Comparison of ENCODE assay signal across 23 cellular contexts in the genomic region with DNA sequence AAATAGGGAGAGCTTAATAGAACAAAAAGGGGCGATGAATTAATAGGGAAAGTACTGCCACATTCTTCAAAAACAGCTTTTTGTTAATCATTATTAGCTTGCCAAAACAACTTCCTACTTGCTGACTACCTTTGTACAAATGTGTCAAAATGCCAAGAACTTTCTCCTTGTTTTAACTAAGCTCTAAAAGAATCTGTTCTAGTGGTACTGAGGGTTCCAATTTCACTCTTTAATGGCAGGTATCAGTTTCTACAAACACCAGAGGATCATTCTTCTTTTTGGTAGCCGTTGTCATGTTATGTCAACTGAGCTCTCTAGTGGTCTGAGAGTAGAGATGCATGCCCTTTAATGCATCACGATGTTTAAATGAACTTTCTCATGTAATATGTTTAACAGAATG. TPM values are rescaled to one million over a fixed set of nuclear protein-coding genes. Genes with fewer than 3 reads are reported as not detected.
A peak's percentile ranks its signal among the peaks of the same experiment; 100 is the strongest.
DNase-seq lines count a peak whose midpoint lies in the region; ATAC-seq and TF ChIP-seq lines count a peak whose summit lies in the region.
"Had no signal": no experiment of that assay in that cellular context is flagged by ENCODE, and none has a peak within 500 bp of the region (broad histone marks: within the 10 kb centered on the region; RNA-seq: fewer than 3 reads in every experiment).

No MANE protein-coding gene starts in this region.

- no peaks in the 10 kb centered on the region for H3K27me3 ChIP-seq in CD8-positive, alpha-beta T cell (ENCODE audit: insufficient read depth, low read length)
- H3K27me3 ChIP-seq: BE2C, upper lobe of left lung had no signal

- no peaks in the 10 kb centered on the region for H3K4me1 ChIP-seq in CD8-positive, alpha-beta T cell (ENCODE audit: insufficient read depth, low read length)
- H3K4me1 ChIP-seq: BE2C had no signal

- H3K36me3 Mint-ChIP-seq in CD8-positive, alpha-beta T cell, result peaks cover 68% of the 10 kb centered on the region
- H3K36me3 Mint-ChIP-seq in MCF 10A (ENCODE audit: insufficient read depth, unreplicated experiment), result peaks cover 76% of the 10 kb centered on the region

- H3K27ac ChIP-seq in CD8-positive, alpha-beta T cell (ENCODE audit: low read depth, low read length), result no peak overlapping the region
- H3K27ac ChIP-seq: psoas muscle, upper lobe of left lung had no signal

- H3K9me3 Mint-ChIP-seq in CD8-positive, alpha-beta T cell, result no peaks in the 10 kb centered on the region
- H3K9me3 Mint-ChIP-seq in MCF 10A (ENCODE audit: unreplicated experiment), result no peaks in the 10 kb centered on the region

- CTCF ChIA-PET in CD8-positive, alpha-beta T cell (lab: Charles Lee), result no interaction called here
- CTCF ChIA-PET in MCF 10A (lab: Yijun Ruan, JAX), result interaction anchor here (1.1 kb wide), 1 partner anchor 41 kb away, joined by 3 read pairs; no protein-coding TSS in a partner anchor

- intact Hi-C loops in CD8-positive, alpha-beta T cell (cut with DNase I, micrococcal nuclease), result no loop called here
- intact Hi-C loops in MCF 10A (cut with micrococcal nuclease), result no loop called here

- H3K4me3 ChIP-seq in CD8-positive, alpha-beta T cell (ENCODE audit: low read depth, low read length), result no peak overlapping the region
- H3K4me3 ChIP-seq in epithelial cell of proximal tubule (ENCODE audit: low read depth, low read length), result no peak overlapping the region
- H3K4me3 ChIP-seq: psoas muscle, smooth muscle cell, upper lobe of left lung had no signal

- peak overlapping the region; percentile 4 for H3K27ac Mint-ChIP-seq in CD8-positive, alpha-beta T cell
- no peak overlapping the region for H3K27ac Mint-ChIP-seq in MCF 10A (ENCODE audit: low read depth, unreplicated experiment)

- no peaks in the 10 kb centered on the region for H3K9me3 ChIP-seq in CD8-positive, alpha-beta T cell (ENCODE audit: low read length)
- H3K9me3 ChIP-seq: BE2C, psoas muscle, upper lobe of left lung had no signal

- no peak for TF ChIP-seq CTCF in CD8-positive, alpha-beta T cell (IDR thresholded peaks at IDR 0.05)
- TF ChIP-seq CTCF in epithelial cell of proximal tubule (conservative IDR thresholded peaks at IDR 0.05; ENCODE audit: low read depth, low read length) (no peak), MCF 10A (IDR thresholded peaks at IDR 0.05; ENCODE audit: unreplicated experiment) (no peak)

- DNase-seq in DMS53 (lab: John Stamatoyannopoulos, UW) (peak; percentile 2), DMS53 treated with DMSO at 0.1 percent for 48 hours (lab: John Stamatoyannopoulos, UW; ENCODE audit: unreplicated experiment) (no peak), epithelial cell of proximal tubule (ENCODE audit: low read depth) (peak; percentile 30), myocyte (ENCODE audit: low read depth) (peak; percentile 7), MCF 10A (ENCODE audit: unreplicated experiment) (no peak), HuH-7 (ENCODE audit: low spot score) (no peak)
- DNase-seq in CD8-positive, alpha-beta T cell, result no peak
- DNase-seq: 8988T; activated CD4-positive, alpha-beta T cell treated with anti-CD3 and anti-CD28 coated beads for 4 hours; activated effector memory CD4-positive, alpha-beta T cell treated with Interleukin-2 at 50 U/mL for 16 hours; amniotic stem cell; BE2C; Calu3; caudate nucleus; erythroblast; left cardiac atrium; psoas muscle; stimulated activated CD4-positive, alpha-beta T cell treated with anti-CD3 and anti-CD28 coated beads, Interleukin-4, amount 100 ng/mL, for 1 hour; T-helper 1 cell; upper lobe of left lung had no signal

- no TSS peak for BruUV-seq in MCF 10A (replicated peaks; lab: Mats Ljungman, UMichigan)

- ATAC-seq in CD8-positive, alpha-beta T cell, result no peak
- ATAC-seq in GM18520 (IDR thresholded peaks at IDR 0.05; ENCODE audit: unreplicated experiment), result no peak
- ATAC-seq: left cardiac atrium, Panc1 had no signal

- no peaks in the 10 kb centered on the region for H3K4me1 Mint-ChIP-seq in CD8-positive, alpha-beta T cell (ENCODE audit: low read depth)
- no peaks in the 10 kb centered on the region for H3K4me1 Mint-ChIP-seq in MCF 10A (ENCODE audit: insufficient read depth, unreplicated experiment)

- POLR2A ChIA-PET in CD8-positive, alpha-beta T cell (lab: Charles Lee), result interaction anchor here (1.9 kb wide), 1 partner anchor 30 kb away, joined by 5 read pairs; a partner anchor contains a TSS
- POLR2A ChIA-PET in MCF 10A (lab: Yijun Ruan, JAX), result no interaction called here

- peaks cover 40% of the 10 kb centered on the region for H3K36me3 ChIP-seq in CD8-positive, alpha-beta T cell (ENCODE audit: insufficient read depth, low read length)

- no peaks in the 10 kb centered on the region for H3K27me3 Mint-ChIP-seq in CD8-positive, alpha-beta T cell (ENCODE audit: low read depth)
- H3K27me3 Mint-ChIP-seq in MCF 10A (ENCODE audit: insufficient read depth, unreplicated experiment), result no peaks in the 10 kb centered on the region

- no peak overlapping the region for H3K4me3 Mint-ChIP-seq in CD8-positive, alpha-beta T cell
- no peak overlapping the region for H3K4me3 Mint-ChIP-seq in MCF 10A (ENCODE audit: unreplicated experiment)

RNA-seq across cellular contexts. Expression of a gene that starts 29.4 kb away (rescaled TPM):
- 10 to 100 TPM; 91.3 to 97.0 TPM for total RNA-seq in CD8-positive, alpha-beta T cell
- total RNA-seq in epithelial cell of proximal tubule (32.2 and 33.8 TPM in 2 replicates), myocyte (36.3 and 46.5 TPM in 2 replicates), MCF 10A (2022) (32.5 and 34.9 TPM in 2 replicates)
- 14.0 TPM for polyA plus RNA-seq in myocyte (2012)

Comparison
In these comparisons a context has a peak if more than half of its experiments do, and no peak if none do; other contexts are left out.
1. DNase-seq: peak in DMS53 (single experiment), epithelial cell of proximal tubule (single experiment) and myocyte (single experiment); none in DMS53 treated with DMSO at 0.1 percent for 48 hours (single experiment), CD8-positive, alpha-beta T cell (0 of 7), MCF 10A (single experiment) and HuH-7 (single experiment).